1 cellular context compared by ENCODE assay signal in the genomic region with DNA sequence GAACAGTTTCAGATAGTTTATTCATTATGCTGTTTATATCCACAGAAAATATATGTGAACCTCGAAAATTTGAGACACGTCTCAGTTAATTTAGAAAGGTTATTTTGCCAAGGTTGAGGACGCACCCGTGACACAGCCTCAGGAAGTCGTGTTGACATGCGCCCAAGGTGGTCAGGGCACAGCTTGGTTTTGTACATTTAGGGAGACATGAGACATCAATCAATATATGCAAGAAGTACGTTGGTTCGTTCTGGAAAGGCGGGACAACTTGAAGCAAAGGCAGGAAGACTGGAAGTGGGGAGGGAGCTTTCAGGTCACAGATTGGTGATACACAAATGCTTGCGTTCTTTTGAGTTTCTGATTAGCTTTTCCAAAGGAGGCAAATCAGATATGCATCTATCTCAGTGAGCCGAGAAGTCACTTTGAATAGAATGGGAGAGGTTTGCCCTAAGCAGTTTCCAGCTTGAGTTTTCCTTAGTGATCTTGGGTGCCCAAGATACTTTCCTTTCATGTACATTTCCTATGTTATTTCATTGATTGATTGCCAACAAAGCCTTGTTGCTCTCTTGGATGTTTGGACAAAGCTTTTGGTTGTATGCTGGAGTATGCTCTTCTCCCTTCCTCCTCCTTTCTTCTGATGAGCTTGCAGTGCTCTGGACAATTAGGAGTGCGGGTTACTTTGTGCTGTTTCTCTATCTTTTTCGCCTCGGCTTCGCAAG.
TF ChIP-seq lines count a peak whose summit lies in the region.

No MANE protein-coding gene starts in this region.

TF ChIP-seq in neural cell, 6 proteins besides CTCF, POLR2A, EP300 and RAD21 (continued from another document):
- TF ChIP-seq, protein P1, sequence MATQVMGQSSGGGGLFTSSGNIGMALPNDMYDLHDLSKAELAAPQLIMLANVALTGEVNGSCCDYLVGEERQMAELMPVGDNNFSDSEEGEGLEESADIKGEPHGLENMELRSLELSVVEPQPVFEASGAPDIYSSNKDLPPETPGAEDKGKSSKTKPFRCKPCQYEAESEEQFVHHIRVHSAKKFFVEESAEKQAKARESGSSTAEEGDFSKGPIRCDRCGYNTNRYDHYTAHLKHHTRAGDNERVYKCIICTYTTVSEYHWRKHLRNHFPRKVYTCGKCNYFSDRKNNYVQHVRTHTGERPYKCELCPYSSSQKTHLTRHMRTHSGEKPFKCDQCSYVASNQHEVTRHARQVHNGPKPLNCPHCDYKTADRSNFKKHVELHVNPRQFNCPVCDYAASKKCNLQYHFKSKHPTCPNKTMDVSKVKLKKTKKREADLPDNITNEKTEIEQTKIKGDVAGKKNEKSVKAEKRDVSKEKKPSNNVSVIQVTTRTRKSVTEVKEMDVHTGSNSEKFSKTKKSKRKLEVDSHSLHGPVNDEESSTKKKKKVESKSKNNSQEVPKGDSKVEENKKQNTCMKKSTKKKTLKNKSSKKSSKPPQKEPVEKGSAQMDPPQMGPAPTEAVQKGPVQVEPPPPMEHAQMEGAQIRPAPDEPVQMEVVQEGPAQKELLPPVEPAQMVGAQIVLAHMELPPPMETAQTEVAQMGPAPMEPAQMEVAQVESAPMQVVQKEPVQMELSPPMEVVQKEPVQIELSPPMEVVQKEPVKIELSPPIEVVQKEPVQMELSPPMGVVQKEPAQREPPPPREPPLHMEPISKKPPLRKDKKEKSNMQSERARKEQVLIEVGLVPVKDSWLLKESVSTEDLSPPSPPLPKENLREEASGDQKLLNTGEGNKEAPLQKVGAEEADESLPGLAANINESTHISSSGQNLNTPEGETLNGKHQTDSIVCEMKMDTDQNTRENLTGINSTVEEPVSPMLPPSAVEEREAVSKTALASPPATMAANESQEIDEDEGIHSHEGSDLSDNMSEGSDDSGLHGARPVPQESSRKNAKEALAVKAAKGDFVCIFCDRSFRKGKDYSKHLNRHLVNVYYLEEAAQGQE (IDR thresholded peaks at IDR 0.05; ENCODE audit: borderline replicate concordance) = no peak
- no peak for TF ChIP-seq TAF1 (IDR thresholded peaks at IDR 0.05; ENCODE audit: low read depth)
- no peak for TF ChIP-seq EZH2 (IDR thresholded peaks at IDR 0.05; ENCODE audit: borderline replicate concordance, insufficient read depth, low read length, poor library complexity, severe bottlenecking)
- no peak for TF ChIP-seq MXI1 (conservative IDR thresholded peaks at IDR 0.05; ENCODE audit: poor library complexity, severe bottlenecking)
- TF ChIP-seq POLR2AphosphoS5 (IDR thresholded peaks at IDR 0.05) = no peak
TF ChIP-seq in neural cell: peak in this region for 0.
